Comparison of ENCODE assay signal across 8 cellular contexts in the genomic region with DNA sequence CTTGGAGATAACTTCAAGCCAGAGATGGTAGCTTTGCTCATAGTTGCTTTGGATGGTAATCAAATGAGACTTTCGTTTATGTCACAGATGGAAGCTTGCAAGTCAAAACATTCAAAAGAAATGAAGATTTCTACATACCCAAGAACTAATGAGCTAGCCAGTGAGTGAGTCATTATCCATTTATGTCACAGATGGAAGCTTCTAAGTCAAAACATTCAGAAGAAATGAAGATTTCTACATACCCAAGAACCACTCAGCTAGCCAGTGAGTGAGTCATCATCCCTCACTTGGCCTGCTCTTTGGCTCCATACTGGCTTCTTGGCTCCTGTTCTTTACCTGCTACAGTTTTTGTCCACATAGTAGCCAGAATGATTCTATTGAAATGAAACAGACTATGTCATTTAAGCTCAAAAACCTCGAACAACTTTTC.
DNase-seq lines count a peak whose midpoint lies in the region; ATAC-seq lines count a peak whose summit lies in the region.

No MANE protein-coding gene starts in this region.

- in situ Hi-C loops in GM23248 (cut with MboI) = no loop called here

- WGBS in GM23248 (ENCODE audit: low coverage in 1 of 2, low lambda C conversion rate in 2 of 2, missing lambda C conversion rate in 2 of 2), 2 experiments = 0% methylated on average over 2 of the region's 2 CpGs

- H3K9me3 ChIP-seq in GM23248 (ENCODE audit: low read depth) = no peaks in the 10 kb centered on the region
- no peaks in the 10 kb centered on the region for H3K9me3 ChIP-seq in skeletal muscle satellite cell (replicated peaks; ENCODE audit: low read length)

- no peak overlapping the region for H3K9ac ChIP-seq in GM23248
- H3K9ac ChIP-seq in skeletal muscle satellite cell (ENCODE audit: low read depth, low read length) = no peak overlapping the region

- no peaks in the 10 kb centered on the region for H3K9me2 ChIP-seq in GM23248 (ENCODE audit: insufficient read depth)

- ATAC-seq in esophagus mucosa = peak; percentile 92
- no peak for ATAC-seq in GM18861 (IDR thresholded peaks at IDR 0.05; ENCODE audit: unreplicated experiment)
- no peak for ATAC-seq in GM19035 (IDR thresholded peaks at IDR 0.05; ENCODE audit: unreplicated experiment)
- ATAC-seq in GM18870 (IDR thresholded peaks at IDR 0.05; ENCODE audit: unreplicated experiment) = no peak

- H3F3A ChIP-seq in GM23248 (ENCODE audit: insufficient read depth) = peaks cover 32% of the 10 kb centered on the region

- no peaks in the 10 kb centered on the region for H3K27me3 ChIP-seq in GM23248 (replicated peaks; ENCODE audit: insufficient read depth)
- H3K27me3 ChIP-seq in skeletal muscle satellite cell (ENCODE audit: control insufficient read depth, insufficient read depth, low read length) = no peaks in the 10 kb centered on the region

- H3K4me3 ChIP-seq in GM23248 = peak overlapping the region; percentile 31; the same call in 1 of the 2 replicates
- no peak overlapping the region for H3K4me3 ChIP-seq in skeletal muscle satellite cell (ENCODE audit: low read length)

- peaks cover 48% of the 10 kb centered on the region for H3K4me1 ChIP-seq in GM23248 (ENCODE audit: insufficient read depth)
- H3K4me1 ChIP-seq in skeletal muscle satellite cell (ENCODE audit: control insufficient read depth, insufficient read depth, low read length) = peaks cover 27% of the 10 kb centered on the region

- H3K79me2 ChIP-seq in GM23248 (ENCODE audit: insufficient read depth) = no peaks in the 10 kb centered on the region

- peak overlapping the region; percentile 48 for H3K27ac ChIP-seq in GM23248

- H3K4me2 ChIP-seq in GM23248 (ENCODE audit: unreplicated experiment) (peak overlapping the region; percentile 72), skeletal muscle satellite cell (ENCODE audit: low read length) (peak overlapping the region; percentile 16)

- H3K36me3 ChIP-seq in GM23248 (ENCODE audit: low read depth) = no peaks in the 10 kb centered on the region
- H3K36me3 ChIP-seq in skeletal muscle satellite cell (ENCODE audit: insufficient read depth, low read length) = no peaks in the 10 kb centered on the region

- H2AFZ ChIP-seq in GM23248 = no peak overlapping the region

- DNase-seq in GM23248 = peak; percentile 97
- peak; percentile 45 for DNase-seq in NOMO-1 treated with dmso at 0.1 percent for 144 hours (lab: John Stamatoyannopoulos, UW; ENCODE audit: unreplicated experiment)
- no peak for DNase-seq in C1 segment of cervical spinal cord (lab: John Stamatoyannopoulos, UW)

- H4K20me1 ChIP-seq in GM23248 (ENCODE audit: insufficient read depth) = no peaks in the 10 kb centered on the region

Comparison
In these comparisons a context has a peak if more than half of its experiments do, and no peak if none do; other contexts are left out.
1. DNase-seq: peak in GM23248 (single experiment) and NOMO-1 treated with dmso at 0.1 percent for 144 hours (single experiment); none in C1 segment of cervical spinal cord (0 of 14).